Comparison of ENCODE assay signal across 1 cellular context in genomic region chr17:32342603-32343325, GRCh38.
TF ChIP-seq lines count a peak whose summit lies in the region.

No MANE protein-coding gene starts in this region.

TF ChIP-seq in SK-N-SH, 30 proteins besides CTCF, POLR2A, EP300 and RAD21 (continued from another document):
- TF ChIP-seq FOXM1 (IDR thresholded peaks at IDR 0.05; ENCODE audit: low read depth) (no peak), YY1 (IDR thresholded peaks at IDR 0.05; ENCODE audit: low read depth) (no peak), MEF2A (IDR thresholded peaks at IDR 0.05; ENCODE audit: borderline replicate concordance, low read depth) (no peak)
